ENCODE assay signal across 8 cellular contexts in genomic region chr1:89781494-89782126, GRCh38. TPM values are rescaled to one million over a fixed set of nuclear protein-coding genes. Genes with fewer than 3 reads are reported as not detected.
A peak's percentile ranks its signal among the peaks of the same experiment; 100 is the strongest.
DNase-seq lines count a peak whose midpoint lies in the region; ATAC-seq and TF ChIP-seq lines count a peak whose summit lies in the region.

No MANE protein-coding gene starts in this region.

- no peak overlapping the region for H3K23ac ChIP-seq in H9 (ENCODE audit: insufficient read length, low read depth, low read length)

- H3K18ac ChIP-seq in H9 (ENCODE audit: insufficient read length, low read depth, low read length), result no peak overlapping the region

- no peak overlapping the region for H3K4ac ChIP-seq in H9 (ENCODE audit: low read depth, low read length)

- no peaks in the 10 kb centered on the region for H3K36me3 Mint-ChIP-seq in activated naive CD4-positive, alpha-beta T cell treated with anti-CD3 and anti-CD28 coated beads, Interleukin-2, amount 10 ng/mL, durations not matched to agents 7 days and 5 days
- H3K36me3 Mint-ChIP-seq in Caco-2 (ENCODE audit: insufficient read depth, unreplicated experiment) (no peaks in the 10 kb centered on the region), H9 (ENCODE audit: insufficient read depth in 1 of 3, low read depth in 3 of 3) (no peaks in the 10 kb centered on the region)

- H2BK15ac ChIP-seq in H9 (ENCODE audit: low read depth, low read length), result no peak overlapping the region

- no CpG with 5 or more reads among the region's 4 CpGs for WGBS in H9 (ENCODE audit: extremely low coverage, insufficient read length, low lambda C conversion rate)

- H3K4me2 ChIP-seq in H9 (ENCODE audit: insufficient read depth, insufficient read length, low read length), result no peak overlapping the region

- H3K9ac ChIP-seq in H9 (ENCODE audit: extremely low read depth, insufficient read length, low read length), result no peak overlapping the region

- peaks cover 20% of the 10 kb centered on the region for H3K4me1 Mint-ChIP-seq in activated naive CD4-positive, alpha-beta T cell treated with anti-CD3 and anti-CD28 coated beads, Interleukin-2, amount 10 ng/mL, durations not matched to agents 7 days and 5 days
- H3K4me1 Mint-ChIP-seq in Caco-2 (ENCODE audit: low read depth, unreplicated experiment) (no peaks in the 10 kb centered on the region), H9 (peaks cover 3% of the 10 kb centered on the region in 2 experiments; a peak in 2 of 4 replicates)

- H4K20me1 ChIP-seq in H9 (ENCODE audit: control insufficient read depth, insufficient read depth, insufficient read length), result no peaks in the 10 kb centered on the region

- no peaks in the 10 kb centered on the region for H3K23me2 ChIP-seq in H9 (ENCODE audit: insufficient read length, low read depth, low read length, poor library complexity, severe bottlenecking)

- no peak overlapping the region for H2BK5ac ChIP-seq in H9 (ENCODE audit: insufficient read length, low read length)

- no peak overlapping the region for H2AFZ ChIP-seq in H9 (ENCODE audit: low read length)

- POLR2A ChIA-PET in Caco-2 (lab: Charles Lee), result interaction anchor here (0.6 kb wide), 1 partner anchor 75 kb away, joined by 3 read pairs; no protein-coding TSS in a partner anchor

- H3K9me3 ChIP-seq in Caco-2 (no peaks in the 10 kb centered on the region), H9 (ENCODE audit: control insufficient read depth, low read depth, low read length) (no peaks in the 10 kb centered on the region)

- no TSS peak for BruUV-seq in Caco-2 (replicated peaks; lab: Mats Ljungman, UMichigan)

- ATAC-seq in GM19468 (IDR thresholded peaks at IDR 0.05; ENCODE audit: extremely low read depth, unreplicated experiment), result peak; percentile 72
- peak; percentile 81 for ATAC-seq in HG03521 (IDR thresholded peaks at IDR 0.05; ENCODE audit: unreplicated experiment)

- no peak overlapping the region for H2AK5ac ChIP-seq in H9 (ENCODE audit: insufficient read length, low read length)

- H2BK20ac ChIP-seq in H9 (ENCODE audit: low read depth, low read length, poor library complexity, severe bottlenecking), result no peak overlapping the region

- peaks cover 8% of the 10 kb centered on the region for H3K27me3 Mint-ChIP-seq in activated naive CD4-positive, alpha-beta T cell treated with anti-CD3 and anti-CD28 coated beads, Interleukin-2, amount 10 ng/mL, durations not matched to agents 7 days and 5 days
- H3K27me3 Mint-ChIP-seq in Caco-2 (ENCODE audit: insufficient read depth, unreplicated experiment) (no peaks in the 10 kb centered on the region), H9 (ENCODE audit: low read depth) (no peaks in the 10 kb centered on the region)

- no peak overlapping the region for H3K56ac ChIP-seq in H9 (ENCODE audit: insufficient read length, low read depth, low read length)

- DNase-seq in activated naive CD4-positive, alpha-beta T cell treated with anti-CD3 and anti-CD28 coated beads, Interleukin-2, amount 10 ng/mL, durations not matched to agents 7 days and 5 days, result peak; percentile 55
- DNase-seq in stimulated activated CD8-positive, alpha-beta memory T cell treated with anti-CD3 and anti-CD28 coated beads, Interleukin-4, amount 100 ng/mL, for 24 hours (ENCODE audit: low read depth), result peak; percentile 63
- DNase-seq in D341Med (ENCODE audit: low spot score) (no peak), Caco-2 (no peak), H9 (no peak), cortex of kidney (lab: John Stamatoyannopoulos, UW) (no peak)

- H3K36me3 ChIP-seq in Caco-2 (ENCODE audit: control insufficient read depth, insufficient read depth, low read length), result no peaks in the 10 kb centered on the region

- no peaks in the 10 kb centered on the region for H3K27me3 ChIP-seq in Caco-2 (replicated peaks; ENCODE audit: control insufficient read depth, insufficient read depth, low read length)
- no peaks in the 10 kb centered on the region for H3K27me3 ChIP-seq in H9 (ENCODE audit: insufficient read depth, low read length)

- no peaks in the 10 kb centered on the region for H3K79me1 ChIP-seq in H9 (ENCODE audit: insufficient read depth, low read depth, low read length, poor library complexity, severe bottlenecking)

- peaks cover 2% of the 10 kb centered on the region for H3K9me3 Mint-ChIP-seq in activated naive CD4-positive, alpha-beta T cell treated with anti-CD3 and anti-CD28 coated beads, Interleukin-2, amount 10 ng/mL, durations not matched to agents 7 days and 5 days
- H3K9me3 Mint-ChIP-seq in Caco-2 (ENCODE audit: unreplicated experiment) (no peaks in the 10 kb centered on the region), H9 (no peaks in the 10 kb centered on the region; a peak in 1 of 5 replicates)

- no peak overlapping the region for H4K8ac ChIP-seq in H9 (replicated peaks; ENCODE audit: insufficient read length, low read depth, low read length)

- H4K5ac ChIP-seq in H9 (ENCODE audit: insufficient read length, low read depth, low read length), result no peak overlapping the region

- peak overlapping the region; percentile 30 for H3K4me3 Mint-ChIP-seq in activated naive CD4-positive, alpha-beta T cell treated with anti-CD3 and anti-CD28 coated beads, Interleukin-2, amount 10 ng/mL, durations not matched to agents 7 days and 5 days
- H3K4me3 Mint-ChIP-seq in Caco-2 (ENCODE audit: unreplicated experiment), result no peak overlapping the region
- no peak overlapping the region for H3K4me3 Mint-ChIP-seq in H9

- H3K27ac Mint-ChIP-seq in activated naive CD4-positive, alpha-beta T cell treated with anti-CD3 and anti-CD28 coated beads, Interleukin-2, amount 10 ng/mL, durations not matched to agents 7 days and 5 days, result peak overlapping the region; percentile 20
- H3K27ac Mint-ChIP-seq in Caco-2 (ENCODE audit: unreplicated experiment) (no peak overlapping the region), H9 (no peak overlapping the region)

- H3K27ac ChIP-seq in H9 (ENCODE audit: insufficient read length, low read depth, low read length), result no peak overlapping the region

- H3T11ph ChIP-seq in H9 (ENCODE audit: low read length), result no peak overlapping the region

- intact Hi-C loops in Caco-2 (cut with micrococcal nuclease; ENCODE audit: unreplicated experiment), result no loop called here

- no peak overlapping the region for H2BK120ac ChIP-seq in H9 (ENCODE audit: low read depth, low read length, poor library complexity, severe bottlenecking)

- no peak overlapping the region for H3K14ac ChIP-seq in H9 (ENCODE audit: insufficient read depth, low read length)

- TF ChIP-seq CTCF in Caco-2 (IDR thresholded peaks at IDR 0.05; ENCODE audit: insufficient read depth in 1 of 2, low read depth in 1 of 2, low read length in 1 of 2, severe bottlenecking in 1 of 2, unreplicated experiment in 1 of 2), result no peak
- no peak for TF ChIP-seq CTCF in H9 (conservative IDR thresholded peaks at IDR 0.05)

- H4K91ac ChIP-seq in H9 (ENCODE audit: insufficient read length, low read depth, low read length), result no peak overlapping the region

- no peak overlapping the region for H3K4me3 ChIP-seq in Caco-2 (ENCODE audit: low read depth, low read length)

- H3K4me1 ChIP-seq in Caco-2, result no peaks in the 10 kb centered on the region
- no peaks in the 10 kb centered on the region for H3K4me1 ChIP-seq in H9 (ENCODE audit: insufficient read depth, low read length)

- CTCF ChIA-PET in activated naive CD4-positive, alpha-beta T cell treated with anti-CD3 and anti-CD28 coated beads, Interleukin-2, amount 10 ng/mL, durations not matched to agents 7 days and 5 days (lab: Charles Lee), result interaction anchor here (0.6 to 3.0 kb wide), 14 partner anchors 10 to 1608 kb away, joined by 3 to 16 read pairs (median 6); partner anchors contain the start of gene ZNF326
- CTCF ChIA-PET in Caco-2 (lab: Charles Lee), result no interaction called here

- H3K79me2 ChIP-seq in H9 (ENCODE audit: insufficient read depth, low read length), result no peaks in the 10 kb centered on the region

- H2BK12ac ChIP-seq in H9 (ENCODE audit: insufficient read length, low read depth, low read length), result no peak overlapping the region

RNA-seq across cellular contexts. Expression of gene LRRC8D, which starts 39.2 kb away (rescaled TPM):
- 34.4 and 39.4 TPM in 2 replicates for total RNA-seq in Caco-2 (2022)
- total RNA-seq in H9 (2021), result 34.7 and 37.2 TPM in 2 replicates

Comparison
In these comparisons a context has a peak if more than half of its experiments do, and no peak if none do; other contexts are left out.
1. DNase-seq: peak in activated naive CD4-positive, alpha-beta T cell treated with anti-CD3 and anti-CD28 coated beads, Interleukin-2, amount 10 ng/mL, durations not matched to agents 7 days and 5 days (single experiment) and stimulated activated CD8-positive, alpha-beta memory T cell treated with anti-CD3 and anti-CD28 coated beads, Interleukin-4, amount 100 ng/mL, for 24 hours (single experiment); none in D341Med (single experiment), Caco-2 (0 of 2), H9 (single experiment) and cortex of kidney (single experiment).